Comparison of ENCODE assay signal across 10 cellular contexts in the genomic region with DNA sequence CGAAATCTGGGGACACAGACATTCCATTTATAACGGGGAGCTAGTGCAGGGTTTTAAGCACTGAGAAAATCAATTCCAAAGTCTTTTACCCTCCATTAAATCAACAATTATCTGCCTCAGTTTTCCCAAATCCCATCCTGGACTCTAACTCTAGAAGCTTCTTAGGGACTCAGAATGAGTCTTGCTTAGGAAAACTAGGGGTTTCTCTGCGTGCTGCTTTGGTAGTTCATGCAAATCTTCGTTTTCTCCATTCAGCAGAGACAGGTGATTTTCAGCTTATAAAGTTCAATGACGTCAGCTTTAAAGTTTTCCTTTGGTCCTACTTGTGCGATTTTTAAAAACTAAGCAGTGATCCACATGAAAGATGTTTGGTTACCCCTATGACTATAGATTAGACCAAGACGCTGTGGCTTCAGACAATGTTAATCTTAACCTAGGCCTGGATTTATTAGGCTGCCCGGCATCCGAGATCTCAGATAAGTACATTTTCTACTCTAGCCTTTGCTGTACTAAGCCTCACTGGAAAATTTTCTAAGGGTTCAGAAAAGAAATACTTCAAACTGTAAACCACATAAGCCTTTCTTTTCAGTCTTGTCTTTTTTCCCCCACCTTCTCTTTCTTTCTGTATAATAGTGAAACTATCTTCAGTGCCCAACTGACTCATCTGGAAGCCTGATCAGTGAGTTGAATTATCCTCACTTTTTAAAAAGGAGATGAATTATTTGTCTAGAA.
DNase-seq lines count a peak whose midpoint lies in the region; ATAC-seq lines count a peak whose summit lies in the region.
"Had no signal": no experiment of that assay in that cellular context is flagged by ENCODE, and none has a peak within 500 bp of the region (broad histone marks: within the 10 kb centered on the region; RNA-seq: fewer than 3 reads in every experiment).

No MANE protein-coding gene starts in this region.

- no peaks in the 10 kb centered on the region; the same call in 1 of the 2 replicates for H3K27me3 ChIP-seq in H7 (ENCODE audit: control insufficient read depth, insufficient read depth, low read length)
- H3K27me3 ChIP-seq: adrenal gland had no signal

- peaks cover 7% of the 10 kb centered on the region for H3K4me1 Mint-ChIP-seq in T-helper 2 cell treated with Interferon-gamma antibody and Interleukin-4, amounts not matched to agents 5 μg/mL and 100 μg/mL, for 36 hours (ENCODE audit: low read depth)

- H3K27me3 Mint-ChIP-seq in T-helper 2 cell treated with Interferon-gamma antibody and Interleukin-4, amounts not matched to agents 5 μg/mL and 100 μg/mL, for 36 hours (ENCODE audit: low read depth), result no peaks in the 10 kb centered on the region

- H3K36me3 Mint-ChIP-seq in T-helper 2 cell treated with Interferon-gamma antibody and Interleukin-4, amounts not matched to agents 5 μg/mL and 100 μg/mL, for 36 hours (ENCODE audit: low read depth), result no peaks in the 10 kb centered on the region
- H3K36me3 Mint-ChIP-seq: type B pancreatic cell had no signal

- H3K36me3 ChIP-seq in H7 (replicated peaks; ENCODE audit: control insufficient read depth, insufficient read depth, low read length), result no peaks in the 10 kb centered on the region
- H3K36me3 ChIP-seq: adrenal gland had no signal

- ATAC-seq in GM18498 (IDR thresholded peaks at IDR 0.05; ENCODE audit: unreplicated experiment) (peak; percentile 73), GM19351 (IDR thresholded peaks at IDR 0.05; ENCODE audit: unreplicated experiment) (peak; percentile 72), HG02938 (IDR thresholded peaks at IDR 0.05; ENCODE audit: unreplicated experiment) (peak; percentile 72)

- no peaks in the 10 kb centered on the region for H3K9me3 Mint-ChIP-seq in T-helper 2 cell treated with Interferon-gamma antibody and Interleukin-4, amounts not matched to agents 5 μg/mL and 100 μg/mL, for 36 hours
- H3K9me3 Mint-ChIP-seq: type B pancreatic cell had no signal

- no peak overlapping the region for H3K4me3 ChIP-seq in H7 (ENCODE audit: insufficient read depth, low read depth, low read length)
- H3K4me3 ChIP-seq: adrenal gland had no signal

- peak; percentile 8 for DNase-seq in T-helper 2 cell treated with Interferon-gamma antibody and Interleukin-4, amounts not matched to agents 5 μg/mL and 100 μg/mL, for 36 hours (ENCODE audit: low spot score)
- DNase-seq in H7 (no peak), NCI-H345 (lab: John Stamatoyannopoulos, UW) (no peak), NCI-H1048 (lab: John Stamatoyannopoulos, UW) (no peak), mucosa of gallbladder (ENCODE audit: low spot score) (no peak)
- DNase-seq: adrenal gland had no signal

- H3K4me3 Mint-ChIP-seq in T-helper 2 cell treated with Interferon-gamma antibody and Interleukin-4, amounts not matched to agents 5 μg/mL and 100 μg/mL, for 36 hours, result no peak overlapping the region
- H3K4me3 Mint-ChIP-seq: type B pancreatic cell had no signal

- H3K27ac Mint-ChIP-seq in T-helper 2 cell treated with Interferon-gamma antibody and Interleukin-4, amounts not matched to agents 5 μg/mL and 100 μg/mL, for 36 hours, result no peak overlapping the region
- H3K27ac Mint-ChIP-seq: type B pancreatic cell had no signal
